In genomic region chr12:123391546-123392343, GRCh38 we compare ENCODE assay signal across 14 cellular contexts. TPM values are rescaled to one million over a fixed set of nuclear protein-coding genes. Genes with fewer than 3 reads are reported as not detected.
DNase-seq lines count a peak whose midpoint lies in the region; ATAC-seq and TF ChIP-seq lines count a peak whose summit lies in the region.
"Had no signal": no experiment of that assay in that cellular context is flagged by ENCODE, and none has a peak within 500 bp of the region (broad histone marks: within the 10 kb centered on the region; RNA-seq: fewer than 3 reads in every experiment).

No MANE protein-coding gene starts in this region.

- H3K36me3 ChIP-seq in BLaER1, result peaks cover 63% of the 10 kb centered on the region

- H3K27ac ChIP-seq in BLaER1, result no peak overlapping the region
- H3K27ac ChIP-seq: pancreas had no signal

- H3K9me3 ChIP-seq in BLaER1, result no peaks in the 10 kb centered on the region
- H3K9me3 ChIP-seq: adrenal gland, pancreas had no signal

- H3K4me3 ChIP-seq in BLaER1, result no peak overlapping the region
- H3K4me3 ChIP-seq: adrenal gland, GM12878, pancreas had no signal

- H4K20me1 ChIP-seq in BLaER1, result peaks cover 69% of the 10 kb centered on the region

- H3K4me2 ChIP-seq in BLaER1, result no peak overlapping the region

- H3K4me1 ChIP-seq in BLaER1, result peaks cover 31% of the 10 kb centered on the region

- H3K27ac Mint-ChIP-seq in IgD-negative memory B cell, result peak overlapping the region in 2 of 3 donors; percentile 33 to 88
- H3K27ac Mint-ChIP-seq in endothelial cell (ENCODE audit: unreplicated experiment), result peak overlapping the region; percentile 5
- peak overlapping the region; percentile 57 for H3K27ac Mint-ChIP-seq in osteocyte (ENCODE audit: unreplicated experiment)
- H3K27ac Mint-ChIP-seq: WTC11 had no signal

- H3K4me1 Mint-ChIP-seq in IgD-negative memory B cell (peaks cover 18 to 24% (median 22%) of the 10 kb centered on the region in 3 donors), endothelial cell (ENCODE audit: unreplicated experiment) (peaks cover 23% of the 10 kb centered on the region), osteocyte (ENCODE audit: unreplicated experiment) (peaks cover 24% of the 10 kb centered on the region)

- TF ChIP-seq CTCF in endothelial cell (IDR thresholded peaks at IDR 0.05; ENCODE audit: unreplicated experiment) (no peak), osteocyte (IDR thresholded peaks at IDR 0.05) (no peak)

- 0 out of 2 replicates have a peak overlapping the region, but pooled peaks have one; percentile 91 for H3K9ac ChIP-seq in BLaER1

- no peak for DNase-seq in endothelial cell (ENCODE audit: low spot score)
- no peak for DNase-seq in osteocyte (ENCODE audit: extremely low spot score, unreplicated experiment)
- DNase-seq in NCI-H345 (lab: John Stamatoyannopoulos, UW), result no peak
- DNase-seq in NCI-H2107 treated with DMSO at 0.1 percent for 48 hours (lab: John Stamatoyannopoulos, UW; ENCODE audit: unreplicated experiment), result no peak
- DNase-seq in NCI-H1105 (lab: John Stamatoyannopoulos, UW), result no peak
- DNase-seq: COR-L47, islet precursor cell, pancreas had no signal

- peak overlapping the region in 2 of 4 donors; percentile 36 to 85 for H3K4me3 Mint-ChIP-seq in IgD-negative memory B cell
- peak overlapping the region; percentile 94 for H3K4me3 Mint-ChIP-seq in endothelial cell (ENCODE audit: unreplicated experiment)
- H3K4me3 Mint-ChIP-seq in osteocyte (ENCODE audit: unreplicated experiment), result peak overlapping the region; percentile 44
- H3K4me3 Mint-ChIP-seq: WTC11 had no signal

- H3K9me3 Mint-ChIP-seq in IgD-negative memory B cell, result no peaks in the 10 kb centered on the region
- H3K9me3 Mint-ChIP-seq in endothelial cell (ENCODE audit: unreplicated experiment), result no peaks in the 10 kb centered on the region
- H3K9me3 Mint-ChIP-seq in osteocyte (ENCODE audit: unreplicated experiment), result no peaks in the 10 kb centered on the region
- H3K9me3 Mint-ChIP-seq: WTC11 had no signal

- H3K27me3 Mint-ChIP-seq in IgD-negative memory B cell, result no peaks in the 10 kb centered on the region
- peaks cover 15% of the 10 kb centered on the region for H3K27me3 Mint-ChIP-seq in endothelial cell (ENCODE audit: unreplicated experiment)
- H3K27me3 Mint-ChIP-seq in osteocyte (ENCODE audit: unreplicated experiment), result no peaks in the 10 kb centered on the region

- H3K27me3 ChIP-seq in BLaER1, result no peaks in the 10 kb centered on the region
- H3K27me3 ChIP-seq: adrenal gland, pancreas had no signal

- H3K36me3 Mint-ChIP-seq in IgD-negative memory B cell, result no peaks in the 10 kb centered on the region
- peaks cover 40% of the 10 kb centered on the region for H3K36me3 Mint-ChIP-seq in endothelial cell (ENCODE audit: low read depth, unreplicated experiment)
- peaks cover 29% of the 10 kb centered on the region for H3K36me3 Mint-ChIP-seq in osteocyte (ENCODE audit: unreplicated experiment)

- ATAC-seq in GM21390 (IDR thresholded peaks at IDR 0.05; ENCODE audit: unreplicated experiment), result no peak
- ATAC-seq: GM12878, pancreas, WTC11 had no signal

RNA-seq across cellular contexts. Expression of gene KMT5A, which starts 7.8 kb away (rescaled TPM):
- polyA plus RNA-seq in IgD-negative memory B cell, result 3.0 TPM
- 35.6 TPM for total RNA-seq in endothelial cell (ENCODE audit: unreplicated experiment)
- total RNA-seq in osteocyte, result 42.5 and 45.6 TPM in 2 replicates

RNA-seq across cellular contexts. Expression of gene SBNO1, which starts 27.1 kb away (rescaled TPM):
- polyA plus RNA-seq in IgD-negative memory B cell, result 25.3 TPM
- total RNA-seq in endothelial cell (ENCODE audit: unreplicated experiment), result 44.7 TPM
- total RNA-seq in osteocyte, result 34.8 and 36.0 TPM in 2 replicates

RNA-seq across cellular contexts. Expression of gene RILPL2, which starts 44.7 kb away (rescaled TPM):
- 14.3 TPM for polyA plus RNA-seq in IgD-negative memory B cell
- total RNA-seq in endothelial cell (ENCODE audit: unreplicated experiment) (2.8 TPM), osteocyte (4.1 and 4.4 TPM in 2 replicates)

Comparison
In these comparisons a context has a peak if more than half of its experiments do, and no peak if none do; other contexts are left out.
1. H3K27ac Mint-ChIP-seq: peak in every context shown above with its lines; median percentile 60 in IgD-negative memory B cell; 57 in osteocyte; 5 in endothelial cell.